8 cellular contexts compared by ENCODE assay signal in the genomic region with DNA sequence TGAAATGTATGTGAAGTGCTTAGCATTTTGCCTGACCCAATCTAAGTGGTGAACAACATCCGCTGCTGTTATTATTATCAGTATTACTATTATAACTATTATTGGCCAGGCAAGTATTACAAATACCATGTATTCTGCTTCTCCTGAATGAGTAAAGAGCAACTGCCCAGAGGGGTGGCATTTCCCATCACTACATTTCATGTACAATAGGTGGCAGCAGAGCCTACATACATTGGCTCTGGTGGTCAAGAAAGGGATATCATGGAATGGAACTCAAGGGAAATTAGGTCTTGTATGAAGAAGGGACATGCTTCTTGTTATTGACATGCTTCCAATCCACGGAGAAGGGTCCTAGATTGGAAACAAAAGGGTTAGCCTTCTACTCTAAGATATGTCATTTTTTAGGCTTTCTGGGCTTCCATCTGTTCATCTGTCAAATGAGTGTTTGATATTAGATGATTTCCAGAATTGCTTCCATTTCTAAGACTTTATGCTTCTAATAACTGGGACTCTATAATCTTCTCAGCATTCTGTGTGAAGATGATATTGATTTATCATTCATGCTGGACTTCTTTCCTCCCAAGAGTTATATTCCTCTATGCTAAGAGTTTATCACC.
DNase-seq lines count a peak whose midpoint lies in the region; ATAC-seq and TF ChIP-seq lines count a peak whose summit lies in the region.

No MANE protein-coding gene starts in this region.

- CTCF ChIA-PET in activated CD8-positive, alpha-beta T cell treated with anti-CD3 and anti-CD28 coated beads for 36 hours (lab: Charles Lee), result interaction anchor here (0.7 to 1.4 kb wide), 5 partner anchors 13 to 267 kb away, joined by 3 to 4 read pairs (median 3); no protein-coding TSS in a partner anchor
- CTCF ChIA-PET in activated CD8-positive, alpha-beta T cell treated with anti-CD3 and anti-CD28 coated beads, Interleukin-2, amount 10 ng/mL, durations not matched to agents 7 days and 5 days (lab: Charles Lee), result interaction anchor here (0.7 to 1.0 kb wide), 2 partner anchors 180 to 217 kb away, joined by 4 to 5 read pairs; no protein-coding TSS in a partner anchor

- no peaks in the 10 kb centered on the region for H3K9me3 Mint-ChIP-seq in activated CD8-positive, alpha-beta T cell treated with anti-CD3 and anti-CD28 coated beads for 36 hours
- no peaks in the 10 kb centered on the region for H3K9me3 Mint-ChIP-seq in activated CD8-positive, alpha-beta T cell treated with anti-CD3 and anti-CD28 coated beads, Interleukin-2, amount 10 ng/mL, durations not matched to agents 7 days and 5 days (ENCODE audit: insufficient read depth)
- no peaks in the 10 kb centered on the region for H3K9me3 Mint-ChIP-seq in activated T-helper 17 cell treated with anti-CD3 and anti-CD28 coated beads, Interleukin-2, amount 50 U/mL, for 72 hours

- no peaks in the 10 kb centered on the region for H3K36me3 ChIP-seq in tibial nerve

- no peak for TF ChIP-seq POLR2A in tibial nerve (IDR thresholded peaks at IDR 0.05)

- no peaks in the 10 kb centered on the region for H3K4me1 Mint-ChIP-seq in activated CD8-positive, alpha-beta T cell treated with anti-CD3 and anti-CD28 coated beads for 36 hours (ENCODE audit: low read depth)
- no peaks in the 10 kb centered on the region for H3K4me1 Mint-ChIP-seq in activated CD8-positive, alpha-beta T cell treated with anti-CD3 and anti-CD28 coated beads, Interleukin-2, amount 10 ng/mL, durations not matched to agents 7 days and 5 days (ENCODE audit: low read depth)
- no peaks in the 10 kb centered on the region for H3K4me1 Mint-ChIP-seq in activated T-helper 17 cell treated with anti-CD3 and anti-CD28 coated beads, Interleukin-2, amount 50 U/mL, for 72 hours

- 64 to 78% methylated on average over 2 of the region's 2 CpGs for WGBS in tibial nerve, 2 donors

- H3K27me3 Mint-ChIP-seq in activated CD8-positive, alpha-beta T cell treated with anti-CD3 and anti-CD28 coated beads for 36 hours, result no peaks in the 10 kb centered on the region
- H3K27me3 Mint-ChIP-seq in activated CD8-positive, alpha-beta T cell treated with anti-CD3 and anti-CD28 coated beads, Interleukin-2, amount 10 ng/mL, durations not matched to agents 7 days and 5 days (ENCODE audit: low read depth), result no peaks in the 10 kb centered on the region
- H3K27me3 Mint-ChIP-seq in activated T-helper 17 cell treated with anti-CD3 and anti-CD28 coated beads, Interleukin-2, amount 50 U/mL, for 72 hours, result no peaks in the 10 kb centered on the region

- peaks cover 2% of the 10 kb centered on the region for H3K36me3 Mint-ChIP-seq in activated CD8-positive, alpha-beta T cell treated with anti-CD3 and anti-CD28 coated beads for 36 hours (ENCODE audit: low read depth)
- no peaks in the 10 kb centered on the region for H3K36me3 Mint-ChIP-seq in activated CD8-positive, alpha-beta T cell treated with anti-CD3 and anti-CD28 coated beads, Interleukin-2, amount 10 ng/mL, durations not matched to agents 7 days and 5 days (ENCODE audit: low read depth)
- H3K36me3 Mint-ChIP-seq in activated T-helper 17 cell treated with anti-CD3 and anti-CD28 coated beads, Interleukin-2, amount 50 U/mL, for 72 hours (ENCODE audit: low read depth), result peaks cover 31% of the 10 kb centered on the region

- no peak for TF ChIP-seq EP300 in tibial nerve (IDR thresholded peaks at IDR 0.05)

- no peaks in the 10 kb centered on the region for H3K9me3 ChIP-seq in tibial nerve

- H3K27ac Mint-ChIP-seq in activated CD8-positive, alpha-beta T cell treated with anti-CD3 and anti-CD28 coated beads for 36 hours, result no peak overlapping the region
- H3K27ac Mint-ChIP-seq in activated CD8-positive, alpha-beta T cell treated with anti-CD3 and anti-CD28 coated beads, Interleukin-2, amount 10 ng/mL, durations not matched to agents 7 days and 5 days, result no peak overlapping the region
- H3K27ac Mint-ChIP-seq in activated T-helper 17 cell treated with anti-CD3 and anti-CD28 coated beads, Interleukin-2, amount 50 U/mL, for 72 hours, result no peak overlapping the region

- peak; percentile 26 for DNase-seq in activated CD8-positive, alpha-beta T cell treated with anti-CD3 and anti-CD28 coated beads for 36 hours
- no peak for DNase-seq in activated CD8-positive, alpha-beta T cell treated with anti-CD3 and anti-CD28 coated beads, Interleukin-2, amount 10 ng/mL, durations not matched to agents 7 days and 5 days
- DNase-seq in NCI-H526 (lab: John Stamatoyannopoulos, UW) (peak; percentile 39 to 62), astrocyte of the spinal cord (ENCODE audit: low read depth, low spot score) (peak; percentile 62), islet precursor cell (peak; percentile 83), tibial nerve (ENCODE audit: low spot score in 2 of 2) (peak in 1 of 2 donors; percentile 51)

- intact Hi-C loops in activated CD8-positive, alpha-beta T cell treated with anti-CD3 and anti-CD28 coated beads for 36 hours (cut with micrococcal nuclease), result no loop called here

- peak; percentile 61 for ATAC-seq in activated CD8-positive, alpha-beta T cell treated with anti-CD3 and anti-CD28 coated beads for 36 hours
- ATAC-seq in activated CD8-positive, alpha-beta T cell treated with anti-CD3 and anti-CD28 coated beads, Interleukin-2, amount 10 ng/mL, durations not matched to agents 7 days and 5 days, result no peak
- ATAC-seq in HG03060 (IDR thresholded peaks at IDR 0.05; ENCODE audit: low read depth, unreplicated experiment), result peak; percentile 47
- ATAC-seq in activated T-helper 17 cell treated with anti-CD3 and anti-CD28 coated beads, Interleukin-2, amount 50 U/mL, for 72 hours (replicated peaks), result no peak

- no peaks in the 10 kb centered on the region for H3K27me3 ChIP-seq in tibial nerve

- POLR2A ChIA-PET in activated CD8-positive, alpha-beta T cell treated with anti-CD3 and anti-CD28 coated beads for 36 hours (lab: Charles Lee), result no interaction called here
- POLR2A ChIA-PET in activated CD8-positive, alpha-beta T cell treated with anti-CD3 and anti-CD28 coated beads, Interleukin-2, amount 10 ng/mL, durations not matched to agents 7 days and 5 days (lab: Charles Lee), result no interaction called here

- in situ Hi-C loops in astrocyte of the spinal cord (cut with HindIII; ENCODE audit: low sequenced_read_pairs), result no loop called here

- H3K4me1 ChIP-seq in tibial nerve, result no peaks in the 10 kb centered on the region

- peak; percentile 64 for TF ChIP-seq CTCF in activated CD8-positive, alpha-beta T cell treated with anti-CD3 and anti-CD28 coated beads for 36 hours (IDR thresholded peaks at IDR 0.05)
- TF ChIP-seq CTCF in astrocyte of the spinal cord (IDR thresholded peaks at IDR 0.05; ENCODE audit: low read depth, low read length) (peak; percentile 73), tibial nerve (IDR thresholded peaks at IDR 0.05) (peak; percentile 42 to 81 (median 56))

- H3K27ac ChIP-seq in tibial nerve, result no peak overlapping the region

- H3K4me3 ChIP-seq in astrocyte of the spinal cord (ENCODE audit: low read depth, low read length) (no peak overlapping the region), tibial nerve (no peak overlapping the region)

- H3K4me3 Mint-ChIP-seq in activated CD8-positive, alpha-beta T cell treated with anti-CD3 and anti-CD28 coated beads for 36 hours, result no peak overlapping the region
- H3K4me3 Mint-ChIP-seq in activated CD8-positive, alpha-beta T cell treated with anti-CD3 and anti-CD28 coated beads, Interleukin-2, amount 10 ng/mL, durations not matched to agents 7 days and 5 days, result no peak overlapping the region
- no peak overlapping the region for H3K4me3 Mint-ChIP-seq in activated T-helper 17 cell treated with anti-CD3 and anti-CD28 coated beads, Interleukin-2, amount 50 U/mL, for 72 hours

Comparison
In these comparisons a context has a peak if more than half of its experiments do, and no peak if none do; other contexts are left out.
1. ATAC-seq: peak in activated CD8-positive, alpha-beta T cell treated with anti-CD3 and anti-CD28 coated beads for 36 hours (single experiment) and HG03060 (single experiment); none in activated CD8-positive, alpha-beta T cell treated with anti-CD3 and anti-CD28 coated beads, Interleukin-2, amount 10 ng/mL, durations not matched to agents 7 days and 5 days (single experiment) and activated T-helper 17 cell treated with anti-CD3 and anti-CD28 coated beads, Interleukin-2, amount 50 U/mL, for 72 hours (single experiment).
2. Peak in every context shown above with its lines, with median percentiles within 50 percentile points of each other: CTCF ChIP-seq.